In the genomic region with DNA sequence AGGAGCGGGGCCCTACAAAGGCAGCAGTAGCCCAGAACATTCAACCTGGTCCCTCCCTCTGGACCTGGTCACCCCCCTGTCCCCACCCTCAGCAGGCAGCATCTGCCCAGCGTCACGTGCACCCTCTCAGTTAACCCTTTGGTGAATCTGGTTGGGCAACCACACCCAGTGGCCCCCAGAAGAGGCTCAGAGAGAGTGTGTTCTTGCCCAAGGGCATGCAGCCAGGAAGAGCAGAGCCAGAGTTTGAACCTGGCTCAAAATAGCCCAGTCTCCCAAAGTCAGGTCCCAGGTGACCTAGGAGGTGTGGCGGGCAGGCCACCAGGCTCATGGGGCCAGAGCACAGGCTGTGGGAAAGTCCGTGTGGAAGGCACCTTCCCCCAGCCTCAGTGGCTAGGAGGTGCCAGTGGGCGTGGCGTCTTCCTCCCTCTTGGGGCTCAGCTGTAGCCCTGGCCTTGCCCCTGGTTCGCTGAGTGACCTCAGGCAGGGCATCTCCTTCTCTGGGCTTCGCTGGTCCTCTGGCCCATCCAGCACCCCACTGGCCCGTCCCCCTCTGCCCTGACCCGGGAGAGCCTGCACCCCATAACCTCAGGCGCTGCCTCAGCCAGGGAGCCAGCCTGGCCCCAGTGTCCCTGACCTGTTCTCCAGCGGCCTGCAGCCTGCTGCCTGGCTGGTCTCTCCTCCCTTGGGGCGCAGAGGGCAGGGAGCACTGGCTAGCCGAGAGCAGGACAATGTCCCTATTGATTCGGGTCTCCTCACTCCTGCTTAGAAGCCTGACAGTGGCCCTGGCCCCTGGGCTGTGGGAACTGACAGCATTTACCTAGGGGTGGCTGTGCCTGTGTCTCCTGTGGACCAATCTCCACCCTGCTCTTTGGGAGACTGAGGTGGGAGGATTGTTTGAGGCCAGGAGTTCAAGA, we compare ENCODE assay signal across 1 cellular context.
TF ChIP-seq lines count a peak whose summit lies in the region.

No MANE protein-coding gene starts in this region.

TF ChIP-seq in K562, 482 proteins besides CTCF, POLR2A, EP300 and RAD21:
- TF ChIP-seq, protein P1, sequence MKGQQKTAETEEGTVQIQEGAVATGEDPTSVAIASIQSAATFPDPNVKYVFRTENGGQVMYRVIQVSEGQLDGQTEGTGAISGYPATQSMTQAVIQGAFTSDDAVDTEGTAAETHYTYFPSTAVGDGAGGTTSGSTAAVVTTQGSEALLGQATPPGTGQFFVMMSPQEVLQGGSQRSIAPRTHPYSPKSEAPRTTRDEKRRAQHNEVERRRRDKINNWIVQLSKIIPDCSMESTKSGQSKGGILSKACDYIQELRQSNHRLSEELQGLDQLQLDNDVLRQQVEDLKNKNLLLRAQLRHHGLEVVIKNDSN (CRISPR knock-in tag; IDR thresholded peaks at IDR 0.05) = peak; percentile 34; the same call in 1 of the 2 replicates
- TF ChIP-seq SRSF7 (optimal IDR thresholded peaks at IDR 0.05; ENCODE audit: low read depth, low read length) (no peak), BHLHE40 (IDR thresholded peaks at IDR 0.05; ENCODE audit: low read length) (peak; percentile 63), ZNF316 (IDR thresholded peaks at IDR 0.05) (no peak), CREM (IDR thresholded peaks at IDR 0.05; ENCODE audit: low read depth) (0 out of 2 replicates have a peak, but pooled peaks have one; percentile 11)
